16 cellular contexts compared by ENCODE assay signal in the genomic region with DNA sequence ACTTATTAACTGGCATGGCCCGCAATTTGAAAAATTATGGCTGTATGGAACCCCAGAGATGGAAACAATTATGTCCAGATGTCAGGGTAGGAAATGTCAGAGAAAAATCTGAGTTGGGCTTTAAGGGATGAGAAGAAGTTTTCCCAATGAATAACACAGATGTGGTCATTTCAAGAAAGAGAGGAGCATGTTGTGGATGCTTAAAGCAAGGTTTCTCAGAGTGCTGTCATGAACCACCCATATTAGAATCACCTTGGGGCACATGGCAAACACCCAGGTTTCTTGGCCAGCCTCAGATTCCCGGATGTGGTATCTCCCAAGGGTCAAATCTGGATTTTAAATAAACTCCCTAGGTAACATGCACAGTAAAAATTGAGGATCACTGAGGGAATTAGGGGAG. TPM values are rescaled to one million over a fixed set of nuclear protein-coding genes. Genes with fewer than 3 reads are reported as not detected.
A peak's percentile ranks its signal among the peaks of the same experiment; 100 is the strongest.
DNase-seq lines count a peak whose midpoint lies in the region; ATAC-seq and TF ChIP-seq lines count a peak whose summit lies in the region.
"Had no signal": no experiment of that assay in that cellular context is flagged by ENCODE, and none has a peak within 500 bp of the region (broad histone marks: within the 10 kb centered on the region; RNA-seq: fewer than 3 reads in every experiment).

No MANE protein-coding gene starts in this region.

- H3K36me3 ChIP-seq in SJCRH30 = no peaks in the 10 kb centered on the region

- H3K9me3 Mint-ChIP-seq in nephron = peaks cover 3% of the 10 kb centered on the region

- peaks cover 24% of the 10 kb centered on the region for H3K4me1 Mint-ChIP-seq in nephron

- no peaks in the 10 kb centered on the region for H3K9me3 ChIP-seq in SJCRH30 (replicated peaks)

- no peaks in the 10 kb centered on the region for H3K27me3 ChIP-seq in SJCRH30

- peak overlapping the region in 2 of 3 experiments; percentile 43 to 60 for H3K27ac Mint-ChIP-seq in nephron
- H3K27ac Mint-ChIP-seq: CD4-positive, alpha-beta T cell had no signal

- no peak overlapping the region for H3K4me3 Mint-ChIP-seq in nephron
- H3K4me3 Mint-ChIP-seq: CD4-positive, alpha-beta T cell had no signal

- H3K4me1 ChIP-seq in SJCRH30 = peaks cover 24% of the 10 kb centered on the region

- H3K27ac ChIP-seq in SJCRH30 = peak overlapping the region; percentile 63

- H3K4me3 ChIP-seq in AG10803 (ENCODE audit: low read length) (no peak overlapping the region), SJCRH30 (no peak overlapping the region)

- H3K27me3 Mint-ChIP-seq in nephron (ENCODE audit: low read depth) = no peaks in the 10 kb centered on the region
- H3K27me3 Mint-ChIP-seq: CD4-positive, alpha-beta T cell had no signal

- ATAC-seq in GM18517 (IDR thresholded peaks at IDR 0.05; ENCODE audit: unreplicated experiment) = no peak

- DNase-seq in AG10803 (ENCODE audit: low read depth) (peak; percentile 79), GM03348 (ENCODE audit: low spot score) (peak; percentile 29), SJCRH30 (no peak), NCI-H446 (lab: John Stamatoyannopoulos, UW) (no peak)
- DNase-seq in stimulated activated naive CD4-positive, alpha-beta T cell (lab: John Stamatoyannopoulos, UW) = no peak
- DNase-seq: Calu3; CD4-positive, alpha-beta T cell; DMS53; NCI-H1417 treated with DMSO at 0.1 percent for 48 hours; NCI-H187 treated with DMSO at 0.1 percent for 48 hours; NCI-H526 treated with DMSO at 0.1 percent for 48 hours; Right ventricle myocardium superior had no signal

- peaks cover 2% of the 10 kb centered on the region for H3K36me3 Mint-ChIP-seq in nephron (ENCODE audit: low read depth)

- TF ChIP-seq CTCF in AG10803 (conservative IDR thresholded peaks at IDR 0.05; ENCODE audit: low read length) (no peak), nephron (IDR thresholded peaks at IDR 0.05; ENCODE audit: unreplicated experiment in 3 of 3) (no peak)

RNA-seq across cellular contexts. Expression of a gene that starts 43.6 kb away (rescaled TPM):
- not detected in 2 replicates for total RNA-seq in SJCRH30 (2014; rRNA removed; shearing (Covaris generic))
- total RNA-seq: A172, Calu3, HT-29 had no signal

Comparison
In these comparisons a context has a peak if more than half of its experiments do, and no peak if none do; other contexts are left out.
1. DNase-seq: peak in AG10803 (single experiment) and GM03348 (single experiment); none in SJCRH30 (0 of 2), stimulated activated naive CD4-positive, alpha-beta T cell (0 of 6) and NCI-H446 (0 of 2).